Comparison of ENCODE assay signal across 17 cellular contexts in the genomic region with DNA sequence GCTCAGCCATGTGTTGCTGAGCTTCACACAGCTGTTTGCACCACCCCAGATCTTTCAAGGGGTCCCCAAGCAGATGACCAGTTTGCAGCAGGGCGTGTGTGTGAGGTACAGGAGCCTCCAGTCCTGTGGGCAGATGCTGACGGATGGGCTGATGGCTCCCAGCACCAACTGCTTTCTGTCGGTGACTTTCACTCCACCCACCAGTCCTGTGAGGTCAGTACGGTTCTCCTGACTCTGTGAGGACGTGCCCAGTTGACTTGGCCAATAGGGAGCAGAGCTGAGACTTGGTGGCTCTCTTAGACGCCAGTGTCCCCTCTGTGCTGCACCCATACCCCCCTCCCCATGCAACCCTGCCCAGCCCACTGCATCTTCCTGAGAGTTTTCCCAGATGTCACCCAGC. TPM values are rescaled to one million over a fixed set of nuclear protein-coding genes. Genes with fewer than 3 reads are reported as not detected.
DNase-seq lines count a peak whose midpoint lies in the region; ATAC-seq and TF ChIP-seq lines count a peak whose summit lies in the region.
"Had no signal": no experiment of that assay in that cellular context is flagged by ENCODE, and none has a peak within 500 bp of the region (broad histone marks: within the 10 kb centered on the region; RNA-seq: fewer than 3 reads in every experiment).

No MANE protein-coding gene starts in this region.

- no peak overlapping the region for H2AFZ ChIP-seq in ACC112 (ENCODE audit: low read length, unreplicated experiment)

- ATAC-seq in RWPE2 (ENCODE audit: low read depth) (no peak), heart right ventricle (peak in 1 of 8 donors; percentile 19)
- ATAC-seq in stimulated activated naive B cell treated with anti-CD40 and anti-IgM and Interleukin-4, amounts not matched to agents 10 μg/mL and 1 μg/mL and 100 μg/mL, for 72 hours (replicated peaks), result no peak
- ATAC-seq: activated CD4-positive, alpha-beta T cell treated with anti-CD3 and anti-CD28 coated beads for 36 hours had no signal

- no peak overlapping the region for H3K9ac ChIP-seq in rectal smooth muscle tissue (ENCODE audit: low read length)

- peaks cover 73% of the 10 kb centered on the region for H3K79me2 ChIP-seq in ACC112 (ENCODE audit: control insufficient read depth, insufficient read depth, low read length, unreplicated experiment)

- WGBS in heart right ventricle, 2 donors, result 59 to 65% methylated on average over 6 of the region's 6 CpGs

- H3K4me1 ChIP-seq in ACC112 (ENCODE audit: control insufficient read depth, insufficient read depth, low read length, unreplicated experiment) (peaks cover 43% of the 10 kb centered on the region), RWPE2 (ENCODE audit: insufficient read depth, poor library complexity, severe bottlenecking) (peaks cover 23% of the 10 kb centered on the region), heart right ventricle (peaks cover 17 to 43% (median 28%) of the 10 kb centered on the region in 9 donors), rectal smooth muscle tissue (ENCODE audit: control insufficient read depth, insufficient read depth, low read length) (peaks cover 42% of the 10 kb centered on the region)

- peaks cover 0 to 4% of the 10 kb centered on the region in 2 donors for H3K27me3 Mint-ChIP-seq in stimulated activated naive B cell treated with anti-CD40 and anti-IgM and Interleukin-4, amounts not matched to agents 10 μg/mL and 1 μg/mL and 100 μg/mL, for 72 hours
- H3K27me3 Mint-ChIP-seq: activated CD4-positive, alpha-beta T cell treated with anti-CD3 and anti-CD28 coated beads for 36 hours had no signal

- H3K27ac Mint-ChIP-seq in stimulated activated naive B cell treated with anti-CD40 and anti-IgM and Interleukin-4, amounts not matched to agents 10 μg/mL and 1 μg/mL and 100 μg/mL, for 72 hours, result no peak overlapping the region
- H3K27ac Mint-ChIP-seq: activated CD4-positive, alpha-beta T cell treated with anti-CD3 and anti-CD28 coated beads for 36 hours; H9; T-helper 1 cell treated with Interleukin-12 subunit alpha and Interleukin-12 subunit beta and Interleukin-4 antibody, amounts not matched to agents 30 μg/mL and 1 μg/mL, for 36 hours had no signal

- H3K9me3 Mint-ChIP-seq in stimulated activated naive B cell treated with anti-CD40 and anti-IgM and Interleukin-4, amounts not matched to agents 10 μg/mL and 1 μg/mL and 100 μg/mL, for 72 hours, result peaks cover 10 to 13% of the 10 kb centered on the region in 2 donors

- no peak overlapping the region for H3K4me3 ChIP-seq in ACC112 (ENCODE audit: low read depth, low read length)
- no peak overlapping the region for H3K4me3 ChIP-seq in RWPE2 (ENCODE audit: severe bottlenecking)
- no peak overlapping the region for H3K4me3 ChIP-seq in heart right ventricle
- no peak overlapping the region for H3K4me3 ChIP-seq in rectal smooth muscle tissue (ENCODE audit: low read length)
- H3K4me3 ChIP-seq: adrenal gland had no signal

- H3K9me3 ChIP-seq in RWPE2 (ENCODE audit: severe bottlenecking) (no peaks in the 10 kb centered on the region), heart right ventricle (peaks cover 0 to 14% (median 0%) of the 10 kb centered on the region in 11 donors)
- H3K9me3 ChIP-seq: adrenal gland had no signal

- no peak overlapping the region for H3K4me3 Mint-ChIP-seq in stimulated activated naive B cell treated with anti-CD40 and anti-IgM and Interleukin-4, amounts not matched to agents 10 μg/mL and 1 μg/mL and 100 μg/mL, for 72 hours
- H3K4me3 Mint-ChIP-seq: activated CD4-positive, alpha-beta T cell treated with anti-CD3 and anti-CD28 coated beads for 36 hours; H9; T-helper 1 cell treated with Interleukin-12 subunit alpha and Interleukin-12 subunit beta and Interleukin-4 antibody, amounts not matched to agents 30 μg/mL and 1 μg/mL, for 36 hours had no signal

- DNase-seq in RWPE2 (ENCODE audit: low spot score) (no peak), heart right ventricle (no peak), NCI-H187 (lab: John Stamatoyannopoulos, UW) (no peak), GF-D8 (lab: John Stamatoyannopoulos, UW) (no peak), NCI-H1105 treated with DMSO at 0.1 percent for 48 hours (lab: John Stamatoyannopoulos, UW) (no peak)
- DNase-seq in stimulated activated naive B cell treated with anti-CD40 and anti-IgM and Interleukin-4, amounts not matched to agents 10 μg/mL and 1 μg/mL and 100 μg/mL, for 72 hours, result no peak
- DNase-seq: activated CD4-positive, alpha-beta T cell treated with anti-CD3 and anti-CD28 coated beads for 36 hours; activated T-cell treated with anti-CD3 and anti-CD28 coated beads, Interleukin-2, amount 50 U/mL, for 48 hours; adrenal gland; dermis blood vessel endothelial cell; H9; NCI-H187 treated with DMSO at 0.1 percent for 48 hours; NCI-H526; stimulated activated CD4-positive, alpha-beta T cell treated with anti-CD3 and anti-CD28 coated beads, Interleukin-4, amount 100 ng/mL, for 1 hour had no signal

- H3K27ac ChIP-seq in ACC112 (ENCODE audit: low read depth, low read length) (peak overlapping the region; percentile 92), RWPE2 (ENCODE audit: poor library complexity, severe bottlenecking) (peak overlapping the region; percentile 91), heart right ventricle (peak overlapping the region in 9 of 10 donors; percentile 66 to 88 (median 79)), rectal smooth muscle tissue (ENCODE audit: low read depth, low read length) (peak overlapping the region; percentile 82)

- TF ChIP-seq CTCF in RWPE2 (IDR thresholded peaks at IDR 0.05; ENCODE audit: poor library complexity, severe bottlenecking) (no peak), heart right ventricle (IDR thresholded peaks at IDR 0.05) (no peak)

- intact Hi-C loops in heart right ventricle (cut with DNase I), result no loop called here

- H3K27me3 ChIP-seq in ACC112 (ENCODE audit: insufficient read depth, low read length) (no peaks in the 10 kb centered on the region), RWPE2 (ENCODE audit: insufficient read depth, poor library complexity, severe bottlenecking) (no peaks in the 10 kb centered on the region), heart right ventricle (no peaks in the 10 kb centered on the region), rectal smooth muscle tissue (ENCODE audit: control insufficient read depth, insufficient read depth, low read length) (no peaks in the 10 kb centered on the region)
- H3K27me3 ChIP-seq: adrenal gland had no signal

- H3K36me3 ChIP-seq in ACC112 (ENCODE audit: insufficient read depth, low read length) (peaks cover 19% of the 10 kb centered on the region), RWPE2 (ENCODE audit: low read depth) (no peaks in the 10 kb centered on the region), heart right ventricle (no peaks in the 10 kb centered on the region), rectal smooth muscle tissue (ENCODE audit: control insufficient read depth, insufficient read depth, low read length) (no peaks in the 10 kb centered on the region)
- H3K36me3 ChIP-seq: adrenal gland had no signal

- no peaks in the 10 kb centered on the region for H3K4me1 Mint-ChIP-seq in stimulated activated naive B cell treated with anti-CD40 and anti-IgM and Interleukin-4, amounts not matched to agents 10 μg/mL and 1 μg/mL and 100 μg/mL, for 72 hours
- H3K4me1 Mint-ChIP-seq: activated CD4-positive, alpha-beta T cell treated with anti-CD3 and anti-CD28 coated beads for 36 hours had no signal

- H3K36me3 Mint-ChIP-seq in stimulated activated naive B cell treated with anti-CD40 and anti-IgM and Interleukin-4, amounts not matched to agents 10 μg/mL and 1 μg/mL and 100 μg/mL, for 72 hours, result peaks cover 0 to 4% of the 10 kb centered on the region in 2 donors

RNA-seq across cellular contexts. Expression of gene COL5A1, which starts 19.7 kb away (rescaled TPM):
- 10 to 100 TPM in 7 of 10 donors, 1 to 10 TPM in 3; 8.1 to 60.0 (median 12.2) TPM for total RNA-seq in heart right ventricle
- polyA plus RNA-seq in heart right ventricle, result 10 to 100 TPM; 13.8 to 19.7 TPM
